ENCODE assay signal across 1 cellular context in the genomic region with DNA sequence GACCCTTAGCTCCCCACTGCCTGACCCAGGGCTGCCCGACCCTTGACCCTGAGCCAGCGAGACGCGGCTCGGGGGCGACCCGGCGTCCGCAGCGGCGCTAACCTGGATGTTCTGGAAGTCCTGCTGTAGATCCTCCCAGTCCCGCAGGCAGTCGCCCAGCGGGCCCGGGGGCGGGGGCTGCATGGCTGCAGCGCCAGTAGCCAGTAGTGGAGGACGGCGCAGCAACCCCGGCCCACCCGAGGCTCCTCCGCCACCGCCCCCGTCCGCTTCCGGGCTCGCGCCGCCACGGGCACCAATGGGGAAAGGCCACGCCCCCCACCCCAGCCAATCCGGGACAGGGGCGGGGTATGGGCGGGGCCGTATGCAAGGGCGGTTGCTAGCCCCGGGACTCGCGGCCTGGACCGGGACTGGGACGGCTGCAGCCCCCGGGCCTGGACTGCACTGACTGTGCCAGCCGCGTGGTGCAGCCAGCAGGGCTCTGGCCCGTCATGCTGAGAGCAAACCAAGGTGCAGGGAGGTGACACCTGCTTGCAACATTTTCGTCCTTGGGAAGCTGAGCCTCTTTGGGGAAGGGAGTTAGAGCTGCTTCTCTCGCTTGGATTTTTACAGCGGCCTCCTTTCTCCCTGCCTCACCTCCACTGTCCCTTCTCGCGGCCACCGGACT.
TF ChIP-seq lines count a peak whose summit lies in the region.

A gene (minus strand): TSS at position 208 of the 664 bp plus-strand sequence. CDS start 25 bp downstream, at position 183.

TF ChIP-seq in HepG2, 621 proteins besides CTCF, POLR2A, EP300 and RAD21 (continued from another document and continues in another):
- peak; percentile 87; the same call in 1 of the 2 replicates for TF ChIP-seq ZNF235 (CRISPR knock-in tag; IDR thresholded peaks at IDR 0.05; ENCODE audit: borderline replicate concordance)
- TF ChIP-seq GFI1 (CRISPR knock-in tag; IDR thresholded peaks at IDR 0.05; ENCODE audit: borderline replicate concordance) = no peak
- no peak for TF ChIP-seq RFX1 (IDR thresholded peaks at IDR 0.05)
- no peak for TF ChIP-seq ZNF564 (CRISPR knock-in tag; IDR thresholded peaks at IDR 0.05)
- no peak for TF ChIP-seq NPAS2 (CRISPR knock-in tag; IDR thresholded peaks at IDR 0.05; ENCODE audit: borderline replicate concordance)
- no peak for TF ChIP-seq ZNF674 (CRISPR knock-in tag; IDR thresholded peaks at IDR 0.05; ENCODE audit: low read depth)
- TF ChIP-seq ZNF530 (CRISPR knock-in tag; IDR thresholded peaks at IDR 0.05; ENCODE audit: low read depth) = no peak
- no peak; the same call in 1 of the 2 replicates for TF ChIP-seq ZKSCAN5 (CRISPR knock-in tag; IDR thresholded peaks at IDR 0.05)
- no peak for TF ChIP-seq SOX6 (IDR thresholded peaks at IDR 0.05)
- peak; percentile 77 for TF ChIP-seq SOX6 (CRISPR knock-in tag; IDR thresholded peaks at IDR 0.05)
- TF ChIP-seq, protein P1, sequence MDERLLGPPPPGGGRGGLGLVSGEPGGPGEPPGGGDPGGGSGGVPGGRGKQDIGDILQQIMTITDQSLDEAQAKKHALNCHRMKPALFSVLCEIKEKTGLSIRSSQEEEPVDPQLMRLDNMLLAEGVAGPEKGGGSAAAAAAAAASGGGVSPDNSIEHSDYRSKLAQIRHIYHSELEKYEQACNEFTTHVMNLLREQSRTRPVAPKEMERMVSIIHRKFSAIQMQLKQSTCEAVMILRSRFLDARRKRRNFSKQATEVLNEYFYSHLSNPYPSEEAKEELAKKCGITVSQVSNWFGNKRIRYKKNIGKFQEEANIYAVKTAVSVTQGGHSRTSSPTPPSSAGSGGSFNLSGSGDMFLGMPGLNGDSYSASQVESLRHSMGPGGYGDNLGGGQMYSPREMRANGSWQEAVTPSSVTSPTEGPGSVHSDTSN (CRISPR knock-in tag; IDR thresholded peaks at IDR 0.05) = no peak
- no peak for TF ChIP-seq IKZF1 (IDR thresholded peaks at IDR 0.05)
- TF ChIP-seq SALL1 (CRISPR knock-in tag; IDR thresholded peaks at IDR 0.05) = peak; percentile 43; the same call in 1 of the 2 replicates
- TF ChIP-seq ZC3H13 (CRISPR knock-in tag; IDR thresholded peaks at IDR 0.05) = peak; percentile 55; the same call in 1 of the 2 replicates
- no peak for TF ChIP-seq FLYWCH1 (CRISPR knock-in tag; IDR thresholded peaks at IDR 0.05)
- TF ChIP-seq ZNF251 (CRISPR knock-in tag; IDR thresholded peaks at IDR 0.05) = no peak
- TF ChIP-seq, protein P2, sequence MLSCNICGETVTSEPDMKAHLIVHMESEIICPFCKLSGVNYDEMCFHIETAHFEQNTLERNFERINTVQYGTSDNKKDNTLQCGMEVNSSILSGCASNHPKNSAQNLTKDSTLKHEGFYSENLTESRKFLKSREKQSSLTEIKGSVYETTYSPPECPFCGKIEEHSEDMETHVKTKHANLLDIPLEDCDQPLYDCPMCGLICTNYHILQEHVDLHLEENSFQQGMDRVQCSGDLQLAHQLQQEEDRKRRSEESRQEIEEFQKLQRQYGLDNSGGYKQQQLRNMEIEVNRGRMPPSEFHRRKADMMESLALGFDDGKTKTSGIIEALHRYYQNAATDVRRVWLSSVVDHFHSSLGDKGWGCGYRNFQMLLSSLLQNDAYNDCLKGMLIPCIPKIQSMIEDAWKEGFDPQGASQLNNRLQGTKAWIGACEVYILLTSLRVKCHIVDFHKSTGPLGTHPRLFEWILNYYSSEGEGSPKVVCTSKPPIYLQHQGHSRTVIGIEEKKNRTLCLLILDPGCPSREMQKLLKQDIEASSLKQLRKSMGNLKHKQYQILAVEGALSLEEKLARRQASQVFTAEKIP (CRISPR knock-in tag; IDR thresholded peaks at IDR 0.05; ENCODE audit: borderline replicate concordance) = no peak
- TF ChIP-seq HNRNPUL1 (IDR thresholded peaks at IDR 0.05; ENCODE audit: low read depth, low read length) = no peak
- peak; percentile 77; the same call in 1 of the 2 replicates for TF ChIP-seq MXD4 (CRISPR knock-in tag; IDR thresholded peaks at IDR 0.05)
- TF ChIP-seq, protein P3, sequence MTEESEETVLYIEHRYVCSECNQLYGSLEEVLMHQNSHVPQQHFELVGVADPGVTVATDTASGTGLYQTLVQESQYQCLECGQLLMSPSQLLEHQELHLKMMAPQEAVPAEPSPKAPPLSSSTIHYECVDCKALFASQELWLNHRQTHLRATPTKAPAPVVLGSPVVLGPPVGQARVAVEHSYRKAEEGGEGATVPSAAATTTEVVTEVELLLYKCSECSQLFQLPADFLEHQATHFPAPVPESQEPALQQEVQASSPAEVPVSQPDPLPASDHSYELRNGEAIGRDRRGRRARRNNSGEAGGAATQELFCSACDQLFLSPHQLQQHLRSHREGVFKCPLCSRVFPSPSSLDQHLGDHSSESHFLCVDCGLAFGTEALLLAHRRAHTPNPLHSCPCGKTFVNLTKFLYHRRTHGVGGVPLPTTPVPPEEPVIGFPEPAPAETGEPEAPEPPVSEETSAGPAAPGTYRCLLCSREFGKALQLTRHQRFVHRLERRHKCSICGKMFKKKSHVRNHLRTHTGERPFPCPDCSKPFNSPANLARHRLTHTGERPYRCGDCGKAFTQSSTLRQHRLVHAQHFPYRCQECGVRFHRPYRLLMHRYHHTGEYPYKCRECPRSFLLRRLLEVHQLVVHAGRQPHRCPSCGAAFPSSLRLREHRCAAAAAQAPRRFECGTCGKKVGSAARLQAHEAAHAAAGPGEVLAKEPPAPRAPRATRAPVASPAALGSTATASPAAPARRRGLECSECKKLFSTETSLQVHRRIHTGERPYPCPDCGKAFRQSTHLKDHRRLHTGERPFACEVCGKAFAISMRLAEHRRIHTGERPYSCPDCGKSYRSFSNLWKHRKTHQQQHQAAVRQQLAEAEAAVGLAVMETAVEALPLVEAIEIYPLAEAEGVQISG (CRISPR knock-in tag; IDR thresholded peaks at IDR 0.05) = peak; percentile 40; the same call in 1 of the 2 replicates
- TF ChIP-seq EEA1 (CRISPR knock-in tag; IDR thresholded peaks at IDR 0.05; ENCODE audit: borderline replicate concordance) = no peak
- TF ChIP-seq, protein P4, sequence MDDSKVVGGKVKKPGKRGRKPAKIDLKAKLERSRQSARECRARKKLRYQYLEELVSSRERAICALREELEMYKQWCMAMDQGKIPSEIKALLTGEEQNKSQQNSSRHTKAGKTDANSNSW (CRISPR knock-in tag; IDR thresholded peaks at IDR 0.05; ENCODE audit: borderline replicate concordance) = no peak
- TF ChIP-seq CC2D1A (CRISPR knock-in tag; IDR thresholded peaks at IDR 0.05) = 0 out of 2 replicates have a peak, but pooled peaks have one; percentile 34
- TF ChIP-seq ELF1 (CRISPR knock-in tag; IDR thresholded peaks at IDR 0.05) = peak; percentile 84
- TF ChIP-seq CCAR2 (optimal IDR thresholded peaks at IDR 0.05; ENCODE audit: low read depth, low read length) = no peak
- no peak for TF ChIP-seq ZNF441 (CRISPR knock-in tag; IDR thresholded peaks at IDR 0.05; ENCODE audit: borderline replicate concordance)
- TF ChIP-seq ZNF598 (CRISPR knock-in tag; IDR thresholded peaks at IDR 0.05; ENCODE audit: borderline replicate concordance) = peak; percentile 77; the same call in 1 of the 2 replicates
- TF ChIP-seq, protein P5, sequence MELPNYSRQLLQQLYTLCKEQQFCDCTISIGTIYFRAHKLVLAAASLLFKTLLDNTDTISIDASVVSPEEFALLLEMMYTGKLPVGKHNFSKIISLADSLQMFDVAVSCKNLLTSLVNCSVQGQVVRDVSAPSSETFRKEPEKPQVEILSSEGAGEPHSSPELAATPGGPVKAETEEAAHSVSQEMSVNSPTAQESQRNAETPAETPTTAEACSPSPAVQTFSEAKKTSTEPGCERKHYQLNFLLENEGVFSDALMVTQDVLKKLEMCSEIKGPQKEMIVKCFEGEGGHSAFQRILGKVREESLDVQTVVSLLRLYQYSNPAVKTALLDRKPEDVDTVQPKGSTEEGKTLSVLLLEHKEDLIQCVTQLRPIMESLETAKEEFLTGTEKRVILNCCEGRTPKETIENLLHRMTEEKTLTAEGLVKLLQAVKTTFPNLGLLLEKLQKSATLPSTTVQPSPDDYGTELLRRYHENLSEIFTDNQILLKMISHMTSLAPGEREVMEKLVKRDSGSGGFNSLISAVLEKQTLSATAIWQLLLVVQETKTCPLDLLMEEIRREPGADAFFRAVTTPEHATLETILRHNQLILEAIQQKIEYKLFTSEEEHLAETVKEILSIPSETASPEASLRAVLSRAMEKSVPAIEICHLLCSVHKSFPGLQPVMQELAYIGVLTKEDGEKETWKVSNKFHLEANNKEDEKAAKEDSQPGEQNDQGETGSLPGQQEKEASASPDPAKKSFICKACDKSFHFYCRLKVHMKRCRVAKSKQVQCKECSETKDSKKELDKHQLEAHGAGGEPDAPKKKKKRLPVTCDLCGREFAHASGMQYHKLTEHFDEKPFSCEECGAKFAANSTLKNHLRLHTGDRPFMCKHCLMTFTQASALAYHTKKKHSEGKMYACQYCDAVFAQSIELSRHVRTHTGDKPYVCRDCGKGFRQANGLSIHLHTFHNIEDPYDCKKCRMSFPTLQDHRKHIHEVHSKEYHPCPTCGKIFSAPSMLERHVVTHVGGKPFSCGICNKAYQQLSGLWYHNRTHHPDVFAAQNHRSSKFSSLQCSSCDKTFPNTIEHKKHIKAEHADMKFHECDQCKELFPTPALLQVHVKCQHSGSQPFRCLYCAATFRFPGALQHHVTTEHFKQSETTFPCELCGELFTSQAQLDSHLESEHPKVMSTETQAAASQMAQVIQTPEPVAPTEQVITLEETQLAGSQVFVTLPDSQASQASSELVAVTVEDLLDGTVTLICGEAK (IDR thresholded peaks at IDR 0.05) = no peak
- TF ChIP-seq, protein P5 (CRISPR knock-in tag; IDR thresholded peaks at IDR 0.05) = peak; percentile 84
- TF ChIP-seq ZSCAN21 (CRISPR knock-in tag; IDR thresholded peaks at IDR 0.05; ENCODE audit: borderline replicate concordance) = no peak
- TF ChIP-seq ZNF17 (CRISPR knock-in tag; IDR thresholded peaks at IDR 0.05) = no peak
- TF ChIP-seq ZNF572 (CRISPR knock-in tag; IDR thresholded peaks at IDR 0.05) = no peak
- TF ChIP-seq POLR2AphosphoS2 (IDR thresholded peaks at IDR 0.05; ENCODE audit: low read depth, low read length) = no peak
- TF ChIP-seq HDAC6 (IDR thresholded peaks at IDR 0.05; ENCODE audit: low read depth, low read length) = no peak
- 0 out of 2 replicates have a peak, but pooled peaks have one; percentile 47 for TF ChIP-seq ZNF234 (CRISPR knock-in tag; conservative IDR thresholded peaks at IDR 0.05)
- TF ChIP-seq MED1 (CRISPR knock-in tag; IDR thresholded peaks at IDR 0.05) = peak; percentile 61
- peak; percentile 61; the same call in 1 of the 2 replicates for TF ChIP-seq HDAC2 (CRISPR knock-in tag; IDR thresholded peaks at IDR 0.05)
